ENCODE assay signal across 35 cellular contexts in the genomic region with DNA sequence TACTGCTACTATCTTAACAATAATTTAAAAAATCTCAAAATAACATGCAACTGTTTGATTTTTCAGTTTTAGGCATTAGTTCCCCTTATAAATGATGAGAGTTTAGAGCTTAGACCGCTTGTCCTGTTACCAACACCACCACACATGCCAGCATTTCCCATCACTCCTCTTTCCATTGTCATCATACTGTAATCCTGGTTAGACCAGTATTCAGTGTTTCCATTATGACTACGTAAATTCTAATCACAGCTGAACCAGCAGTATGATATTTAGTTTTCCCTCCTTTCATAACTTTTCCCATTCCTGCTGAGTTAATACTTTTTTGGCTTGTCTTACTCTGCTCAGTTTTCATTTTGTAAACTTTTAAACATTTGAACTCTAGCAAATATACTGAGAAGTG.
"Had no signal": no experiment of that assay in that cellular context is flagged by ENCODE, and none has a peak within 500 bp of the region (broad histone marks: within the 10 kb centered on the region; RNA-seq: fewer than 3 reads in every experiment).

No MANE protein-coding gene starts in this region.

- H3K9me3 ChIP-seq: MG63 had no signal

- H3K9me3 Mint-ChIP-seq: activated CD8-positive, alpha-beta T cell treated with anti-CD3 and anti-CD28 coated beads for 36 hours had no signal

- H3K27me3 ChIP-seq: brain microvascular endothelial cell, MG63 had no signal

- H3K4me3 ChIP-seq: MG63 had no signal

- H3K27ac ChIP-seq: brain microvascular endothelial cell, RWPE1, VCaP had no signal

- H3K27me3 Mint-ChIP-seq: activated B cell treated with CpG ODN at 0.5 μM for 24 hours; activated CD8-positive, alpha-beta T cell treated with anti-CD3 and anti-CD28 coated beads for 36 hours had no signal

- FAIRE-seq: RCC 7860 had no signal

- H3K27ac Mint-ChIP-seq: activated B cell treated with CpG ODN at 0.5 μM for 24 hours; activated CD8-positive, alpha-beta T cell treated with anti-CD3 and anti-CD28 coated beads for 36 hours had no signal

- H3K4me3 Mint-ChIP-seq: activated B cell treated with CpG ODN at 0.5 μM for 24 hours; activated CD8-positive, alpha-beta T cell treated with anti-CD3 and anti-CD28 coated beads for 36 hours; activated T-helper 1 cell treated with anti-CD3 and anti-CD28 coated beads, Interleukin-12 subunit alpha, Interleukin-12 subunit beta, Interleukin-2, Interleukin-4 antibody, amounts not matched to agents 30 ng/mL and 10 ng/mL and 1 ng/mL, durations not matched to agents 14 hours and 24 hours and 36 hours had no signal

- ATAC-seq: activated CD8-positive, alpha-beta T cell treated with anti-CD3 and anti-CD28 coated beads for 36 hours; PC-3; Right ventricle myocardium inferior had no signal

- DNase-seq: activated B cell treated with CpG ODN at 0.5 μM for 24 hours; activated CD4-positive, alpha-beta T cell treated with anti-CD3 and anti-CD28 coated beads for 48 hours; activated CD4-positive, alpha-beta T cell treated with anti-CD3 and anti-CD28 coated beads, Interleukin-2, amount 50 U/mL, for 4 hours; activated CD4-positive, CD25-positive, alpha-beta regulatory T cell treated with anti-CD3 and anti-CD28 coated beads, Interleukin-2, amount 50 U/mL, for 72 hours; activated CD8-positive, alpha-beta T cell treated with anti-CD3 and anti-CD28 coated beads for 36 hours; activated effector memory CD4-positive, alpha-beta T cell treated with Interleukin-2 at 50 U/mL for 16 hours; activated naive CD4-positive, alpha-beta T cell treated with anti-CD3 and anti-CD28 coated beads, Interleukin-2, amount 50 U/mL, for 16 hours; activated T-cell treated with anti-CD3 and anti-CD28 coated beads, Interleukin-2, amount 50 U/mL, for 1 hour; anterior cingulate cortex; brain microvascular endothelial cell; central memory CD4-positive, alpha-beta T cell; Kasumi-1; KG1; MG63; NCI-H1048; NCI-H1105 treated with DMSO at 0.1 percent for 48 hours; NCI-H1436; NCI-H1694; NCI-H1930; NCI-H2081 treated with DMSO at 0.1 percent for 48 hours; NCI-H345; NCI-H524 treated with DMSO at 0.1 percent for 48 hours; NCI-H748 treated with DMSO at 0.1 percent for 48 hours; NK-92 treated with Interleukin-12 subunit alpha and Interleukin-12 subunit beta, amount 100 ng/mL, for 24 hours; PC-3; SIG-M5; SW 1271; T-helper 1 cell; T-helper 2 cell; T-helper 9 cell had no signal
